Comparison of ENCODE assay signal across 37 cellular contexts in genomic region chr1:153119491-153119971, GRCh38. TPM values are rescaled to one million over a fixed set of nuclear protein-coding genes. Genes with fewer than 3 reads are reported as not detected.
DNase-seq lines count a peak whose midpoint lies in the region; ATAC-seq, FAIRE-seq and TF ChIP-seq lines count a peak whose summit lies in the region.
"Had no signal": no experiment of that assay in that cellular context is flagged by ENCODE, and none has a peak within 500 bp of the region (broad histone marks: within the 10 kb centered on the region; RNA-seq: fewer than 3 reads in every experiment).

No MANE protein-coding gene starts in this region.

- peaks cover under 1 to 2% of the 10 kb centered on the region in 2 experiments; a peak in 1 of 4 replicates for H3K9me3 ChIP-seq in H1 (ENCODE audit: insufficient read depth in 2 of 2, low read depth in 1 of 2, low read length in 1 of 2)
- H3K9me3 ChIP-seq: left lung, prostate gland, right lobe of liver, SK-N-SH had no signal

- H2BK120ac ChIP-seq in H1 (replicated peaks; ENCODE audit: low read depth, low read length): peak overlapping the region; percentile 90

- no peaks in the 10 kb centered on the region for H3K79me2 ChIP-seq in H1 (ENCODE audit: control insufficient read depth in 1 of 2, insufficient read depth in 2 of 2, low read length in 2 of 2)

- H3K4me3 Mint-ChIP-seq in progenitor cell of endocrine pancreas (ENCODE audit: low read depth): no peak overlapping the region
- H3K4me3 Mint-ChIP-seq: activated CD4-positive, alpha-beta memory T cell treated with anti-CD3 and anti-CD28 coated beads for 36 hours; activated naive CD4-positive, alpha-beta T cell treated with anti-CD3 and anti-CD28 coated beads for 36 hours; activated T-helper 1 cell treated with anti-CD3 and anti-CD28 coated beads, Interleukin-12 subunit alpha, Interleukin-12 subunit beta, Interleukin-2, Interleukin-4 antibody, amounts not matched to agents 30 ng/mL and 10 ng/mL and 1 ng/mL, durations not matched to agents 14 hours and 24 hours and 36 hours; brain; neural progenitor cell; stimulated activated naive CD8-positive, alpha-beta T cell treated with anti-CD3 and anti-CD28 coated beads, Interleukin-15, Interleukin-2, amounts not matched to agents 100 ng/mL and 50 ng/mL, for 24 hours; T-helper 1 cell treated with Interleukin-12 subunit alpha and Interleukin-12 subunit beta and Interleukin-4 antibody, amounts not matched to agents 30 μg/mL and 1 μg/mL, for 36 hours had no signal

- peaks cover 0 to 5% (median 2%) of the 10 kb centered on the region in 4 experiments; a peak in 2 of 7 replicates for H3K4me1 ChIP-seq in H1 (replicated peaks in 1 of 4; ENCODE audit: control insufficient read depth in 3 of 4, insufficient read depth in 4 of 4, low read length in 3 of 4)
- H3K4me1 ChIP-seq: left lung, neural progenitor cell, prostate gland, right lobe of liver, spleen had no signal

- H3K27ac ChIP-seq in H1 (ENCODE audit: low read depth, low read length): no peak overlapping the region
- H3K27ac ChIP-seq: epithelial cell of prostate, left lung, neural progenitor cell, prostate gland, right lobe of liver, spleen had no signal

- H3K4me1 Mint-ChIP-seq in progenitor cell of endocrine pancreas (ENCODE audit: low read depth): peaks cover 30% of the 10 kb centered on the region
- H3K4me1 Mint-ChIP-seq: brain had no signal

- peaks cover 1% of the 10 kb centered on the region for H3K36me3 Mint-ChIP-seq in progenitor cell of endocrine pancreas (ENCODE audit: insufficient read depth)
- H3K36me3 Mint-ChIP-seq: activated CD4-positive, alpha-beta memory T cell treated with anti-CD3 and anti-CD28 coated beads for 36 hours; brain had no signal

- no peak overlapping the region for H3K14ac ChIP-seq in H1 (ENCODE audit: insufficient read length)

- no peak overlapping the region; the same call in 1 of the 2 replicates for H2AK5ac ChIP-seq in H1 (ENCODE audit: low read depth, low read length)

- no peaks in the 10 kb centered on the region for H3K79me1 ChIP-seq in H1 (ENCODE audit: low read depth, low read length)

- no peak for TF ChIP-seq POLR2A in H1 (IDR thresholded peaks at IDR 0.05; ENCODE audit: control extremely low read depth in 1 of 2, low read depth in 2 of 2, low read length in 2 of 2)

- no peak overlapping the region for H2BK20ac ChIP-seq in H1 (ENCODE audit: low read length)

- POLR2A ChIA-PET in H1 (lab: Charles Lee; ENCODE audit: partially characterized antibody): no interaction called here

- peak overlapping the region; percentile 13 for H3K27ac Mint-ChIP-seq in progenitor cell of endocrine pancreas
- H3K27ac Mint-ChIP-seq: activated CD4-positive, alpha-beta memory T cell treated with anti-CD3 and anti-CD28 coated beads for 36 hours; activated naive CD4-positive, alpha-beta T cell treated with anti-CD3 and anti-CD28 coated beads for 36 hours; activated T-helper 1 cell treated with anti-CD3 and anti-CD28 coated beads, Interleukin-12 subunit alpha, Interleukin-12 subunit beta, Interleukin-2, Interleukin-4 antibody, amounts not matched to agents 30 ng/mL and 10 ng/mL and 1 ng/mL, durations not matched to agents 14 hours and 24 hours and 36 hours; brain; neural progenitor cell; stimulated activated naive CD8-positive, alpha-beta T cell treated with anti-CD3 and anti-CD28 coated beads, Interleukin-15, Interleukin-2, amounts not matched to agents 100 ng/mL and 50 ng/mL, for 24 hours; T-helper 1 cell treated with Interleukin-12 subunit alpha and Interleukin-12 subunit beta and Interleukin-4 antibody, amounts not matched to agents 30 μg/mL and 1 μg/mL, for 36 hours had no signal

- no peak overlapping the region for H4K91ac ChIP-seq in H1 (replicated peaks; ENCODE audit: insufficient read length, low read length)

- H4K20me1 ChIP-seq in H1 (replicated peaks in 1 of 2; ENCODE audit: control insufficient read depth in 1 of 2, insufficient read depth in 2 of 2, low read length in 2 of 2): no peaks in the 10 kb centered on the region

- TF ChIP-seq RAD21 in H1 (IDR thresholded peaks at IDR 0.05 in 1 of 2, conservative IDR thresholded peaks at IDR 0.05 in 1 of 2; ENCODE audit: low read depth in 2 of 2, low read length in 2 of 2): no peak

- H4K5ac ChIP-seq in H1 (ENCODE audit: insufficient read length, low read depth, low read length): no peak overlapping the region

- H3K9me3 Mint-ChIP-seq in progenitor cell of endocrine pancreas (ENCODE audit: low read depth): peaks cover 5% of the 10 kb centered on the region
- H3K9me3 Mint-ChIP-seq: activated naive CD4-positive, alpha-beta T cell treated with anti-CD3 and anti-CD28 coated beads for 36 hours; activated T-helper 1 cell treated with anti-CD3 and anti-CD28 coated beads, Interleukin-12 subunit alpha, Interleukin-12 subunit beta, Interleukin-2, Interleukin-4 antibody, amounts not matched to agents 30 ng/mL and 10 ng/mL and 1 ng/mL, durations not matched to agents 14 hours and 24 hours and 36 hours; T-helper 1 cell treated with Interleukin-12 subunit alpha and Interleukin-12 subunit beta and Interleukin-4 antibody, amounts not matched to agents 30 μg/mL and 1 μg/mL, for 36 hours had no signal

- no peak overlapping the region for H3K23ac ChIP-seq in H1 (ENCODE audit: insufficient read length)

- no peak for TF ChIP-seq CTCF in H1 (IDR thresholded peaks at IDR 0.05; ENCODE audit: control extremely low read depth in 1 of 3, insufficient read depth in 1 of 3, low read depth in 1 of 3, low read length in 3 of 3)
- TF ChIP-seq CTCF in progenitor cell of endocrine pancreas (IDR thresholded peaks at IDR 0.05; ENCODE audit: unreplicated experiment): no peak

- CTCF ChIA-PET in H1 (lab: Charles Lee; ENCODE audit: partially characterized antibody): interaction anchor here (0.5 to 0.8 kb wide), 2 partner anchors 27 to 81 kb away, joined by 3 read pairs; no protein-coding TSS in a partner anchor

- H4K8ac ChIP-seq in H1 (ENCODE audit: extremely low read depth, insufficient read depth, low read length): no peak overlapping the region

- H2AFZ ChIP-seq in H1 (ENCODE audit: low read length): peak overlapping the region; percentile 52; the same call in 1 of the 2 replicates
- H2AFZ ChIP-seq: neural progenitor cell had no signal

- no peak overlapping the region for H3K9ac ChIP-seq in H1 (replicated peaks in 1 of 4; ENCODE audit: extremely low read depth in 1 of 4, low read depth in 3 of 4, low read length in 3 of 4)
- H3K9ac ChIP-seq: neural progenitor cell, SK-N-SH had no signal

- no peak overlapping the region for H3K4ac ChIP-seq in H1 (replicated peaks; ENCODE audit: insufficient read length, low read depth, low read length)

- no peak overlapping the region for H2BK12ac ChIP-seq in H1 (ENCODE audit: low read depth, low read length)

- no peak for FAIRE-seq in H1 (lab: Jason Lieb, UNC)
- FAIRE-seq: A204.1, HTR-8/SVneo had no signal

- no peak overlapping the region for H3K18ac ChIP-seq in H1 (ENCODE audit: extremely low read depth, low read length)

- no peaks in the 10 kb centered on the region for H3K36me3 ChIP-seq in H1 (ENCODE audit: control insufficient read depth in 2 of 4, insufficient read depth in 4 of 4, low read length in 3 of 4)
- H3K36me3 ChIP-seq: left lung, neural progenitor cell, prostate gland, right lobe of liver, spleen had no signal

- TF ChIP-seq EP300 in H1 (IDR thresholded peaks at IDR 0.05; ENCODE audit: borderline replicate concordance in 1 of 2, low read depth in 2 of 2, low read length in 2 of 2): no peak

- no peaks in the 10 kb centered on the region for H3K27me3 Mint-ChIP-seq in progenitor cell of endocrine pancreas

- no peak overlapping the region for H3K56ac ChIP-seq in H1 (replicated peaks; ENCODE audit: insufficient read length, low read depth, low read length)

- no peaks in the 10 kb centered on the region for H3K23me2 ChIP-seq in H1 (ENCODE audit: low read depth, low read length)

- no peak overlapping the region for H3K4me2 ChIP-seq in H1 (ENCODE audit: insufficient read depth in 1 of 2, low read depth in 2 of 2, low read length in 2 of 2)
- H3K4me2 ChIP-seq: neural progenitor cell, SK-N-SH had no signal

- H2BK15ac ChIP-seq in H1 (ENCODE audit: low read length): no peak overlapping the region

- H3K27me3 ChIP-seq in H1 (replicated peaks in 1 of 4; ENCODE audit: control insufficient read depth in 3 of 4, extremely low read depth in 1 of 4, insufficient read depth in 3 of 4, low read length in 3 of 4): no peaks in the 10 kb centered on the region
- H3K27me3 ChIP-seq: left lung, neural progenitor cell, right lobe of liver had no signal

- DNase-seq in NCI-H748 (lab: John Stamatoyannopoulos, UW; ENCODE audit: unreplicated experiment) (peak; percentile 11), NCI-H748 treated with DMSO at 0.1 percent for 48 hours (lab: John Stamatoyannopoulos, UW) (no peak), NCI-H69 (lab: John Stamatoyannopoulos, UW) (peak; percentile 22), H1 (ENCODE audit: low read depth in 1 of 2, low spot score in 2 of 2) (no peak), progenitor cell of endocrine pancreas (ENCODE audit: low spot score, unreplicated experiment) (no peak)
- DNase-seq: activated CD4-positive, alpha-beta memory T cell treated with anti-CD3 and anti-CD28 coated beads for 36 hours; activated CD8-positive, alpha-beta memory T cell treated with anti-CD3 and anti-CD28 coated beads, Interleukin-2, amount 50 U/mL, for 4 hours; activated naive CD4-positive, alpha-beta T cell treated with anti-CD3 and anti-CD28 coated beads for 36 hours; DMS79 treated with DMSO at 0.1 percent for 48 hours; GDM1; glutamatergic neuron; GOT3; KBM-7; left lung; mesendoderm; NCI-H1092 treated with DMSO at 0.1 percent for 48 hours; NCI-H2029; NCI-H446 treated with DMSO at 0.1 percent for 48 hours; right lobe of liver; SK-N-SH; spleen; stimulated activated CD4-positive, alpha-beta T cell treated with anti-CD3 and anti-CD28 coated beads, Interleukin-2, amount 100 ng/mL, for 24 hours had no signal

- 88% methylated on average over 3 of the region's 3 CpGs; no CpG with 5 or more reads in 1 of the 2 experiments for WGBS in H1 (ENCODE audit: extremely low coverage in 1 of 2, insufficient coverage in 1 of 2, insufficient read length in 1 of 2, insufficient replicate concordance in 2 of 2, low coverage in 1 of 2, low lambda C conversion rate in 2 of 2, missing lambda C conversion rate in 1 of 2), 2 experiments

- H2BK5ac ChIP-seq in H1 (ENCODE audit: low read depth, low read length): no peak overlapping the region

- H3K4me3 ChIP-seq in H1 (ENCODE audit: extremely low read depth in 1 of 4, insufficient read depth in 2 of 4, low read depth in 3 of 4, low read length in 4 of 4): no peak overlapping the region
- H3K4me3 ChIP-seq: left lung, neural progenitor cell, prostate gland, right lobe of liver, spleen had no signal

- ATAC-seq in HG02938 (IDR thresholded peaks at IDR 0.05; ENCODE audit: unreplicated experiment) (no peak), HG02852 (IDR thresholded peaks at IDR 0.05; ENCODE audit: unreplicated experiment) (no peak), GM21825 (IDR thresholded peaks at IDR 0.05; ENCODE audit: unreplicated experiment) (no peak)
- ATAC-seq: activated CD4-positive, CD25-positive, alpha-beta regulatory T cell treated with anti-CD3 and anti-CD28 coated beads, Interleukin-2, amount 50 U/mL, for 24 hours; left lung; right lobe of liver had no signal

RNA-seq across cellular contexts. Expression of gene SPRR2F, which starts 6.2 kb away (rescaled TPM):
- 1.0 and 1.1 TPM in 2 replicates for total RNA-seq in H1 (2021; fragmentation: NEBNext Ultra II Directional; extraction: Animal tissue kit (Norgen Biotek cat#: 25700))
- polyA plus RNA-seq in H1 (2011; rRNA removed): 0.49 and 0.50 TPM in 2 replicates
- 0.37 TPM for polyA plus RNA-seq in H1 (2011; cell fraction: cytosol; rRNA removed)
- polyA plus RNA-seq in H1 (2011; cell fraction: nucleus; rRNA removed): 0.66 TPM
- polyA plus RNA-seq in H1 (2012, experiment 1 of 2): 0.70 to 1.8 TPM (median 0.81 TPM) in 4 replicates
- polyA plus RNA-seq in H1 (2012, experiment 2 of 2): 0.84 TPM
- 0.83 TPM for polyA plus RNA-seq in H1 (2013, experiment 1 of 2)
- polyA plus RNA-seq in H1 (2013, experiment 2 of 2): 1.1 TPM
- polyA minus RNA-seq in H1 (2011; rRNA and poly(A)+ RNA removed): 0.54 TPM in 1 of 2 replicates, not detected in the other
- not detected for polyA minus RNA-seq in H1 (2011; cell fraction: cytosol; rRNA and poly(A)+ RNA removed)
- not detected for polyA minus RNA-seq in H1 (2011; cell fraction: nucleus; rRNA and poly(A)+ RNA removed)
- total RNA-seq in progenitor cell of endocrine pancreas: 1.7 and 4.0 TPM in 2 replicates
- total RNA-seq: activated CD4-positive, alpha-beta memory T cell treated with anti-CD3 and anti-CD28 coated beads for 36 hours; activated naive CD4-positive, alpha-beta T cell treated with anti-CD3 and anti-CD28 coated beads for 36 hours; activated T-helper 1 cell treated with anti-CD3 and anti-CD28 coated beads, Interleukin-12 subunit alpha, Interleukin-12 subunit beta, Interleukin-2, Interleukin-4 antibody, amounts not matched to agents 30 ng/mL and 10 ng/mL and 1 ng/mL, durations not matched to agents 14 hours and 24 hours and 36 hours; left lung; MCF 10A; right lobe of liver; spleen had no signal
- polyA plus RNA-seq: SK-N-SH, spleen had no signal

RNA-seq across cellular contexts. Expression of gene SPRR2E, which starts 25.2 kb away (rescaled TPM):
- not detected in 2 replicates for total RNA-seq in H1 (2021; fragmentation: NEBNext Ultra II Directional; extraction: Animal tissue kit (Norgen Biotek cat#: 25700))
- polyA plus RNA-seq in H1 (2011; rRNA removed): not detected in 2 replicates
- not detected for polyA plus RNA-seq in H1 (2011; cell fraction: cytosol; rRNA removed)
- polyA plus RNA-seq in H1 (2011; cell fraction: nucleus; rRNA removed): not detected
- not detected in 4 replicates for polyA plus RNA-seq in H1 (2012, experiment 1 of 2)
- not detected for polyA plus RNA-seq in H1 (2012, experiment 2 of 2)
- not detected for polyA plus RNA-seq in H1 (2013, experiment 1 of 2)
- not detected for polyA plus RNA-seq in H1 (2013, experiment 2 of 2)
- not detected in 2 replicates for polyA minus RNA-seq in H1 (2011; rRNA and poly(A)+ RNA removed)
- not detected for polyA minus RNA-seq in H1 (2011; cell fraction: cytosol; rRNA and poly(A)+ RNA removed)
- not detected for polyA minus RNA-seq in H1 (2011; cell fraction: nucleus; rRNA and poly(A)+ RNA removed)
- not detected in 2 replicates for total RNA-seq in progenitor cell of endocrine pancreas
- total RNA-seq: activated CD4-positive, alpha-beta memory T cell treated with anti-CD3 and anti-CD28 coated beads for 36 hours; activated naive CD4-positive, alpha-beta T cell treated with anti-CD3 and anti-CD28 coated beads for 36 hours; activated T-helper 1 cell treated with anti-CD3 and anti-CD28 coated beads, Interleukin-12 subunit alpha, Interleukin-12 subunit beta, Interleukin-2, Interleukin-4 antibody, amounts not matched to agents 30 ng/mL and 10 ng/mL and 1 ng/mL, durations not matched to agents 14 hours and 24 hours and 36 hours; left lung; MCF 10A; prostate gland; right lobe of liver; spleen had no signal
- polyA plus RNA-seq: SK-N-SH had no signal

RNA-seq across cellular contexts. Expression of gene SPRR2G, which starts 31.2 kb away (rescaled TPM):
- not detected in 2 replicates for total RNA-seq in H1 (2021; fragmentation: NEBNext Ultra II Directional; extraction: Animal tissue kit (Norgen Biotek cat#: 25700))
- not detected in 2 replicates for polyA plus RNA-seq in H1 (2011; rRNA removed)
- not detected for polyA plus RNA-seq in H1 (2011; cell fraction: cytosol; rRNA removed)
- not detected for polyA plus RNA-seq in H1 (2011; cell fraction: nucleus; rRNA removed)
- not detected in 4 replicates for polyA plus RNA-seq in H1 (2012, experiment 1 of 2)
- not detected for polyA plus RNA-seq in H1 (2012, experiment 2 of 2)
- not detected for polyA plus RNA-seq in H1 (2013, experiment 1 of 2)
- polyA plus RNA-seq in H1 (2013, experiment 2 of 2): not detected
- not detected in 2 replicates for polyA minus RNA-seq in H1 (2011; rRNA and poly(A)+ RNA removed)
- polyA minus RNA-seq in H1 (2011; cell fraction: cytosol; rRNA and poly(A)+ RNA removed): not detected
- not detected for polyA minus RNA-seq in H1 (2011; cell fraction: nucleus; rRNA and poly(A)+ RNA removed)
- not detected in 2 replicates for total RNA-seq in progenitor cell of endocrine pancreas
- total RNA-seq: activated CD4-positive, alpha-beta memory T cell treated with anti-CD3 and anti-CD28 coated beads for 36 hours; activated naive CD4-positive, alpha-beta T cell treated with anti-CD3 and anti-CD28 coated beads for 36 hours; activated T-helper 1 cell treated with anti-CD3 and anti-CD28 coated beads, Interleukin-12 subunit alpha, Interleukin-12 subunit beta, Interleukin-2, Interleukin-4 antibody, amounts not matched to agents 30 ng/mL and 10 ng/mL and 1 ng/mL, durations not matched to agents 14 hours and 24 hours and 36 hours; left lung; MCF 10A; prostate gland; right lobe of liver; spleen had no signal
- polyA plus RNA-seq: adipose tissue, SK-N-SH, spleen had no signal

RNA-seq across cellular contexts. Expression of gene SPRR2B, which starts 48.1 kb away (rescaled TPM):
- not detected in 2 replicates for total RNA-seq in H1 (2021; fragmentation: NEBNext Ultra II Directional; extraction: Animal tissue kit (Norgen Biotek cat#: 25700))
- polyA plus RNA-seq in H1 (2011; rRNA removed): not detected in 2 replicates
- polyA plus RNA-seq in H1 (2011; cell fraction: cytosol; rRNA removed): not detected
- polyA plus RNA-seq in H1 (2011; cell fraction: nucleus; rRNA removed): not detected
- polyA plus RNA-seq in H1 (2012, experiment 1 of 2): not detected in 4 replicates
- not detected for polyA plus RNA-seq in H1 (2012, experiment 2 of 2)
- polyA plus RNA-seq in H1 (2013, experiment 1 of 2): not detected
- polyA plus RNA-seq in H1 (2013, experiment 2 of 2): not detected
- not detected in 2 replicates for polyA minus RNA-seq in H1 (2011; rRNA and poly(A)+ RNA removed)
- polyA minus RNA-seq in H1 (2011; cell fraction: cytosol; rRNA and poly(A)+ RNA removed): not detected
- not detected for polyA minus RNA-seq in H1 (2011; cell fraction: nucleus; rRNA and poly(A)+ RNA removed)
- not detected in 2 replicates for total RNA-seq in progenitor cell of endocrine pancreas
- total RNA-seq: activated CD4-positive, alpha-beta memory T cell treated with anti-CD3 and anti-CD28 coated beads for 36 hours; activated naive CD4-positive, alpha-beta T cell treated with anti-CD3 and anti-CD28 coated beads for 36 hours; activated T-helper 1 cell treated with anti-CD3 and anti-CD28 coated beads, Interleukin-12 subunit alpha, Interleukin-12 subunit beta, Interleukin-2, Interleukin-4 antibody, amounts not matched to agents 30 ng/mL and 10 ng/mL and 1 ng/mL, durations not matched to agents 14 hours and 24 hours and 36 hours; left lung; MCF 10A; prostate gland; right lobe of liver; spleen had no signal
- polyA plus RNA-seq: SK-N-SH, spleen had no signal

Comparison
In these comparisons a context has a peak if more than half of its experiments do, and no peak if none do; other contexts are left out.
1. DNase-seq: peak in NCI-H748 (single experiment) and NCI-H69 (single experiment); none in NCI-H748 treated with DMSO at 0.1 percent for 48 hours (single experiment), H1 (0 of 2) and progenitor cell of endocrine pancreas (single experiment).